In genomic region chr20:56202493-56203077, GRCh38 we compare ENCODE assay signal across 8 cellular contexts. TPM values are rescaled to one million over a fixed set of nuclear protein-coding genes. Genes with fewer than 3 reads are reported as not detected.
DNase-seq lines count a peak whose midpoint lies in the region; ATAC-seq, FAIRE-seq and TF ChIP-seq lines count a peak whose summit lies in the region.

No MANE protein-coding gene starts in this region.

- H3K4me3 ChIP-seq in A549 = no peak overlapping the region
- no peak overlapping the region for H3K4me3 ChIP-seq in foreskin fibroblast (ENCODE audit: low read depth in 1 of 2, low read length in 2 of 2)

- no peaks in the 10 kb centered on the region for H3K4me1 ChIP-seq in A549

- peak in 1 of 2 experiments; percentile 61; a peak in 2 of 6 replicates for ATAC-seq in A549
- no peak for ATAC-seq in HG02759 (IDR thresholded peaks at IDR 0.05; ENCODE audit: unreplicated experiment)
- ATAC-seq in HG03039 (IDR thresholded peaks at IDR 0.05; ENCODE audit: unreplicated experiment) = no peak

- TF ChIP-seq CTCF in A549 (IDR thresholded peaks at IDR 0.05) (peak; percentile 31), GM20000 (IDR thresholded peaks at IDR 0.05; ENCODE audit: extremely low read depth, missing control alignments) (no peak), foreskin fibroblast (IDR thresholded peaks at IDR 0.05; ENCODE audit: low read depth, low read length) (peak; percentile 31)

- H3K9me3 ChIP-seq in A549 = peaks cover 8% of the 10 kb centered on the region

- CTCF ChIA-PET in A549 (lab: Yijun Ruan, JAX) = interaction anchor here (0.6 to 1.5 kb wide), 7 partner anchors 10 to 1071 kb away, joined by 3 to 4 read pairs (median 3); no protein-coding TSS in a partner anchor

- TF ChIP-seq RAD21 in A549 (conservative IDR thresholded peaks at IDR 0.05 in 1 of 2, IDR thresholded peaks at IDR 0.05 in 1 of 2) = peak; percentile 39 to 48; a peak in 4 of 5 replicates

- 2% methylated on average over 6 of the region's 6 CpGs for WGBS in A549 (ENCODE audit: missing lambda C conversion rate)

- no peak for FAIRE-seq in A549 (lab: Jason Lieb, UNC)

- no peak for TF ChIP-seq POLR2A in A549 (IDR thresholded peaks at IDR 0.05; ENCODE audit: low read length)

- no peak for TF ChIP-seq EP300 in A549 (IDR thresholded peaks at IDR 0.05)

- H3K27ac ChIP-seq in A549 = no peak overlapping the region

- DNase-seq in A549 (ENCODE audit: low read depth in 1 of 2, low spot score in 1 of 2) (peak; percentile 7 to 23), GM20000 (ENCODE audit: low spot score) (peak; percentile 15), RPMI8226 (peak; percentile 23), foreskin fibroblast (peak in 1 of 2 donors; percentile 24), epidermal melanocyte (ENCODE audit: insufficient read length, low spot score) (no peak)
- DNase-seq in activated CD4-positive, alpha-beta T cell treated with anti-CD3 and anti-CD28 coated beads, Interleukin-2, amount 50 U/mL, for 48 hours = no peak

- POLR2A ChIA-PET in A549 (lab: Yijun Ruan, JAX) = interaction anchor here (0.9 kb wide), 1 partner anchor 220 kb away, joined by 5 read pairs; no protein-coding TSS in a partner anchor

- no peak overlapping the region for H3K4me2 ChIP-seq in A549

TF ChIP-seq in A549, 52 proteins besides CTCF, POLR2A, EP300 and RAD21:
- TF ChIP-seq E2F6 (IDR thresholded peaks at IDR 0.05; ENCODE audit: borderline replicate concordance, low read depth) (no peak), GATA3 (IDR thresholded peaks at IDR 0.05; ENCODE audit: borderline replicate concordance) (no peak), HEYL (CRISPR knock-in tag; IDR thresholded peaks at IDR 0.05) (no peak)
TF ChIP-seq in A549: peak in this region for 0.

RNA-seq across cellular contexts. Expression of gene MC3R, which starts 45.9 kb away (rescaled TPM):
- polyA plus RNA-seq in A549 (2011; rRNA removed) (not detected in 2 replicates), A549 (2017; fragmentation: RNase III; extraction: RNeasy Plus Mini Kit Qiagen cat#74134 plus additional on column Dnase treatment) (not detected in 3 replicates)
- polyA plus RNA-seq in A549 (2012; cell fraction: cytosol; rRNA removed) = not detected in 2 replicates
- polyA plus RNA-seq in A549 (2012; cell fraction: nucleus; rRNA removed) = not detected in 2 replicates
- not detected in 2 replicates for polyA minus RNA-seq in A549 (2011; rRNA and poly(A)+ RNA removed)

Comparison
In these comparisons a context has a peak if more than half of its experiments do, and no peak if none do; other contexts are left out.
1. DNase-seq: peak in A549 (2 of 2), GM20000 (single experiment) and RPMI8226 (single experiment); none in activated CD4-positive, alpha-beta T cell treated with anti-CD3 and anti-CD28 coated beads, Interleukin-2, amount 50 U/mL, for 48 hours (0 of 2) and epidermal melanocyte (single experiment).